Comparison of ENCODE assay signal across 10 cellular contexts in genomic region chr12:75208851-75209781, GRCh38. TPM values are rescaled to one million over a fixed set of nuclear protein-coding genes. Genes with fewer than 3 reads are reported as not detected.
A peak's percentile ranks its signal among the peaks of the same experiment; 100 is the strongest.
DNase-seq lines count a peak whose midpoint lies in the region; ATAC-seq and TF ChIP-seq lines count a peak whose summit lies in the region.
"Had no signal": no experiment of that assay in that cellular context is flagged by ENCODE, and none has a peak within 500 bp of the region (broad histone marks: within the 10 kb centered on the region; RNA-seq: fewer than 3 reads in every experiment).

No MANE protein-coding gene starts in this region.

- H3K79me2 ChIP-seq in MM.1S (ENCODE audit: low read length) = no peaks in the 10 kb centered on the region

- no peaks in the 10 kb centered on the region for H3K36me3 ChIP-seq in iPS-20b (ENCODE audit: insufficient read depth, low read depth, low read length)
- no peaks in the 10 kb centered on the region for H3K36me3 ChIP-seq in upper lobe of left lung
- H3K36me3 ChIP-seq in MM.1S (replicated peaks; ENCODE audit: insufficient read depth, low read length) = no peaks in the 10 kb centered on the region

- ATAC-seq in activated CD8-positive, alpha-beta T cell treated with anti-CD3 and anti-CD28 coated beads for 36 hours = peak; percentile 49
- peak; percentile 44 to 46 for ATAC-seq in upper lobe of left lung (ENCODE audit: low FRiP score in 2 of 2)

- 4 to 7% methylated on average over 22 to 41 of the region's 49 CpGs for WGBS in upper lobe of left lung, 2 donors

- no peaks in the 10 kb centered on the region for H3F3A ChIP-seq in MM.1S (ENCODE audit: insufficient read depth, low read length)

- H3K4me3 ChIP-seq in iPS-20b (ENCODE audit: low read length) (peak overlapping the region; percentile 73), upper lobe of left lung (no peak overlapping the region), MM.1S (ENCODE audit: low read length) (no peak overlapping the region)

- peaks cover 6% of the 10 kb centered on the region for H3K4me1 ChIP-seq in iPS-20b (ENCODE audit: insufficient read depth, low read length)
- peaks cover 0 to 13% (median 0%) of the 10 kb centered on the region in 4 donors for H3K4me1 ChIP-seq in upper lobe of left lung
- H3K4me1 ChIP-seq in MM.1S (ENCODE audit: low read length) = no peaks in the 10 kb centered on the region

- H3K9me3 Mint-ChIP-seq in activated CD8-positive, alpha-beta T cell treated with anti-CD3 and anti-CD28 coated beads for 36 hours = no peaks in the 10 kb centered on the region

- H3K27ac ChIP-seq in iPS-20b (ENCODE audit: low read length) (no peak overlapping the region), upper lobe of left lung (no peak overlapping the region), MM.1S (ENCODE audit: low read length) (no peak overlapping the region)

- H3K27me3 Mint-ChIP-seq in activated CD8-positive, alpha-beta T cell treated with anti-CD3 and anti-CD28 coated beads for 36 hours = peaks cover 41% of the 10 kb centered on the region

- H3K9ac ChIP-seq in iPS-20b (ENCODE audit: low read depth, low read length) = no peak overlapping the region
- H3K9ac ChIP-seq in MM.1S (ENCODE audit: low read length) = no peak overlapping the region

- POLR2A ChIA-PET in activated CD8-positive, alpha-beta T cell treated with anti-CD3 and anti-CD28 coated beads for 36 hours (lab: Charles Lee) = interaction anchor here (0.6 kb wide), 1 partner anchor 304 kb away, joined by 3 read pairs; no protein-coding TSS in a partner anchor

- H4K20me1 ChIP-seq in MM.1S (ENCODE audit: insufficient read depth, low read length) = no peaks in the 10 kb centered on the region

- H3K9me3 ChIP-seq in iPS-20b (ENCODE audit: insufficient read depth, low read depth, low read length) = no peaks in the 10 kb centered on the region
- H3K9me3 ChIP-seq in upper lobe of left lung = peaks cover 0 to 4% (median 0%) of the 10 kb centered on the region in 4 donors
- H3K9me3 ChIP-seq in MM.1S (replicated peaks; ENCODE audit: insufficient read depth, low read length) = no peaks in the 10 kb centered on the region

- H3K27me3 ChIP-seq in iPS-20b (ENCODE audit: insufficient read depth, low read length) (peaks cover 70% of the 10 kb centered on the region), upper lobe of left lung (peaks cover 0 to 26% (median 12%) of the 10 kb centered on the region in 4 donors), MM.1S (replicated peaks; ENCODE audit: insufficient read depth, low read length) (no peaks in the 10 kb centered on the region)

- no peak for TF ChIP-seq EP300 in upper lobe of left lung (IDR thresholded peaks at IDR 0.05)

- peaks cover 2% of the 10 kb centered on the region for H3K36me3 Mint-ChIP-seq in activated CD8-positive, alpha-beta T cell treated with anti-CD3 and anti-CD28 coated beads for 36 hours (ENCODE audit: low read depth)

- H3K4me1 Mint-ChIP-seq in activated CD8-positive, alpha-beta T cell treated with anti-CD3 and anti-CD28 coated beads for 36 hours (ENCODE audit: low read depth) = peaks cover 8% of the 10 kb centered on the region

- H2AFZ ChIP-seq in MM.1S (ENCODE audit: low read length) = no peak overlapping the region

- H3K27ac Mint-ChIP-seq in activated CD8-positive, alpha-beta T cell treated with anti-CD3 and anti-CD28 coated beads for 36 hours = no peak overlapping the region

- no peak overlapping the region for H3K4me3 Mint-ChIP-seq in activated CD8-positive, alpha-beta T cell treated with anti-CD3 and anti-CD28 coated beads for 36 hours

- TF ChIP-seq CTCF in activated CD8-positive, alpha-beta T cell treated with anti-CD3 and anti-CD28 coated beads for 36 hours (IDR thresholded peaks at IDR 0.05) = no peak
- no peak for TF ChIP-seq CTCF in upper lobe of left lung (IDR thresholded peaks at IDR 0.05)
- no peak for TF ChIP-seq CTCF in MM.1S (IDR thresholded peaks at IDR 0.05; ENCODE audit: low read length)

- peak; percentile 18 for DNase-seq in activated naive CD4-positive, alpha-beta T cell treated with Interleukin-2 at 50 U/mL for 16 hours
- no peak for DNase-seq in activated naive CD4-positive, alpha-beta T cell treated with anti-CD3 and anti-CD28 coated beads, Interleukin-2, amount 50 U/mL, for 16 hours
- DNase-seq in activated CD8-positive, alpha-beta T cell treated with anti-CD3 and anti-CD28 coated beads for 36 hours = peak; percentile 51
- peak in 1 of 2 donors; percentile 77 for DNase-seq in upper lobe of left lung
- no peak for DNase-seq in 8988T
- DNase-seq in NCI-H1092 (lab: John Stamatoyannopoulos, UW) = no peak
- DNase-seq in MM.1S = no peak

- intact Hi-C loops in activated CD8-positive, alpha-beta T cell treated with anti-CD3 and anti-CD28 coated beads for 36 hours (cut with micrococcal nuclease) = no loop called here

- no peaks in the 10 kb centered on the region for H3K9me2 ChIP-seq in MM.1S (replicated peaks; ENCODE audit: insufficient read depth, low read length)

- no peak overlapping the region for H3K4me2 ChIP-seq in MM.1S (ENCODE audit: low read depth, low read length)

- CTCF ChIA-PET in activated CD8-positive, alpha-beta T cell treated with anti-CD3 and anti-CD28 coated beads for 36 hours (lab: Charles Lee) = no interaction called here

- no peak for TF ChIP-seq POLR2A in upper lobe of left lung (IDR thresholded peaks at IDR 0.05)

RNA-seq across cellular contexts. Expression of gene KCNC2, which starts 0.5 kb away (rescaled TPM):
- total RNA-seq in activated CD8-positive, alpha-beta T cell treated with anti-CD3 and anti-CD28 coated beads for 36 hours = not detected
- total RNA-seq in upper lobe of left lung = not detected
- total RNA-seq: naive thymus-derived CD8-positive, alpha-beta T cell; T-helper 1 cell treated with Interleukin-12 subunit alpha and Interleukin-12 subunit beta and Interleukin-4 antibody, amounts not matched to agents 30 ng/mL and 1 ng/mL, for 36 hours had no signal

Comparison
In these comparisons a context has a peak if more than half of its experiments do, and no peak if none do; other contexts are left out.
1. DNase-seq: peak in activated naive CD4-positive, alpha-beta T cell treated with Interleukin-2 at 50 U/mL for 16 hours (single experiment) and activated CD8-positive, alpha-beta T cell treated with anti-CD3 and anti-CD28 coated beads for 36 hours (single experiment); none in activated naive CD4-positive, alpha-beta T cell treated with anti-CD3 and anti-CD28 coated beads, Interleukin-2, amount 50 U/mL, for 16 hours (single experiment), 8988T (single experiment), NCI-H1092 (single experiment) and MM.1S (single experiment).